ENCODE assay signal across 23 cellular contexts in genomic region chr1:163459539-163459938, GRCh38.
"Had no signal": no experiment of that assay in that cellular context is flagged by ENCODE, and none has a peak within 500 bp of the region (broad histone marks: within the 10 kb centered on the region; RNA-seq: fewer than 3 reads in every experiment).

No MANE protein-coding gene starts in this region.

- H3K9me3 Mint-ChIP-seq: neural progenitor cell; stimulated activated naive CD8-positive, alpha-beta T cell treated with anti-CD3 and anti-CD28 coated beads, Interleukin-15, amount 100 ng/mL, for 72 hours had no signal

- H3K4me1 Mint-ChIP-seq: stimulated activated effector memory CD8-positive, alpha-beta T cell treated with anti-CD3 and anti-CD28 coated beads, Interleukin-12 subunit alpha, Interleukin-12 subunit beta, amount 100 ng/mL, for 72 hours; stimulated activated naive CD8-positive, alpha-beta T cell treated with anti-CD3 and anti-CD28 coated beads, Interleukin-15, amount 100 ng/mL, for 72 hours had no signal

- ATAC-seq: foreskin keratinocyte; natural killer cell treated with Interleukin-12 subunit alpha and Interleukin-12 subunit beta and Interleukin-15 and Interleukin-18, amount 100 ng/mL, for 72 hours; right lobe of liver; stimulated activated effector memory CD8-positive, alpha-beta T cell treated with anti-CD3 and anti-CD28 coated beads, Interleukin-12 subunit alpha, Interleukin-12 subunit beta, amount 100 ng/mL, for 72 hours; stimulated activated naive CD8-positive, alpha-beta T cell treated with anti-CD3 and anti-CD28 coated beads, Interleukin-15, amount 100 ng/mL, for 72 hours had no signal

- H3K27ac ChIP-seq: colonic mucosa, foreskin keratinocyte, hepatocyte, left ventricle myocardium inferior, neural progenitor cell, ovary, right lobe of liver, testis, transverse colon had no signal

- H3K27me3 ChIP-seq: colonic mucosa, foreskin keratinocyte, hepatocyte, neural progenitor cell, ovary, right lobe of liver, testis, transverse colon had no signal

- H3K27ac Mint-ChIP-seq: natural killer cell treated with Interleukin-12 subunit alpha and Interleukin-12 subunit beta and Interleukin-15 and Interleukin-18, amount 100 ng/mL, for 72 hours; neural progenitor cell; stimulated activated effector memory CD8-positive, alpha-beta T cell treated with anti-CD3 and anti-CD28 coated beads, Interleukin-12 subunit alpha, Interleukin-12 subunit beta, amount 100 ng/mL, for 72 hours; stimulated activated naive CD8-positive, alpha-beta T cell treated with anti-CD3 and anti-CD28 coated beads, Interleukin-15, amount 100 ng/mL, for 72 hours had no signal

- DNase-seq: colonic mucosa; dermis blood vessel endothelial cell; erythroblast; foreskin keratinocyte; head of caudate nucleus; kidney; left cardiac atrium; left ventricle myocardium inferior; mesenchymal stem cell; midbrain; nucleus accumbens; ovary; right lobe of liver; stimulated activated CD4-positive, alpha-beta T cell treated with anti-CD3 and anti-CD28 coated beads, Interleukin-4, amount 100 ng/mL, for 1 hour; stimulated activated CD8-positive, alpha-beta memory T cell treated with anti-CD3 and anti-CD28 coated beads, Interleukin-4, amount 100 ng/mL, for 48 hours; stimulated activated naive CD8-positive, alpha-beta T cell treated with anti-CD3 and anti-CD28 coated beads, Interleukin-15, amount 100 ng/mL, for 72 hours; testis; transverse colon had no signal

- H3K4me3 ChIP-seq: colonic mucosa, hepatocyte, left ventricle myocardium inferior, lung, neural progenitor cell, ovary, right lobe of liver, testis, transverse colon had no signal

- H3K36me3 ChIP-seq: colonic mucosa, left ventricle myocardium inferior, neural progenitor cell, ovary, right lobe of liver, transverse colon had no signal

- H3K9me3 ChIP-seq: colonic mucosa, left ventricle myocardium inferior, ovary, right lobe of liver, testis, transverse colon had no signal

- H3K4me3 Mint-ChIP-seq: natural killer cell treated with Interleukin-12 subunit alpha and Interleukin-12 subunit beta and Interleukin-15 and Interleukin-18, amount 100 ng/mL, for 72 hours; neural progenitor cell; stimulated activated effector memory CD8-positive, alpha-beta T cell treated with anti-CD3 and anti-CD28 coated beads, Interleukin-12 subunit alpha, Interleukin-12 subunit beta, amount 100 ng/mL, for 72 hours; stimulated activated naive CD8-positive, alpha-beta T cell treated with anti-CD3 and anti-CD28 coated beads, Interleukin-15, amount 100 ng/mL, for 72 hours had no signal

- H3K36me3 Mint-ChIP-seq: natural killer cell treated with Interleukin-12 subunit alpha and Interleukin-12 subunit beta and Interleukin-15 and Interleukin-18, amount 100 ng/mL, for 72 hours; neural progenitor cell; stimulated activated effector memory CD8-positive, alpha-beta T cell treated with anti-CD3 and anti-CD28 coated beads, Interleukin-12 subunit alpha, Interleukin-12 subunit beta, amount 100 ng/mL, for 72 hours had no signal

- H3K4me1 ChIP-seq: colonic mucosa, foreskin keratinocyte, left ventricle myocardium inferior, neural progenitor cell, right lobe of liver, testis, transverse colon had no signal
